ENCODE assay signal across 21 cellular contexts in genomic region chr17:68239967-68240366, GRCh38. TPM values are rescaled to one million over a fixed set of nuclear protein-coding genes. Genes with fewer than 3 reads are reported as not detected.
DNase-seq lines count a peak whose midpoint lies in the region; ATAC-seq and TF ChIP-seq lines count a peak whose summit lies in the region.
"Had no signal": no experiment of that assay in that cellular context is flagged by ENCODE, and none has a peak within 500 bp of the region (broad histone marks: within the 10 kb centered on the region; RNA-seq: fewer than 3 reads in every experiment).

No MANE protein-coding gene starts in this region.

- H3K36me3 ChIP-seq in OCI-LY3 (replicated peaks; ENCODE audit: low read depth, low read length): no peaks in the 10 kb centered on the region
- H3K36me3 ChIP-seq: esophagus muscularis mucosa, HAP-1 had no signal

- ATAC-seq in activated naive CD8-positive, alpha-beta T cell treated with anti-CD3 and anti-CD28 coated beads, Interleukin-2, amount 50 U/mL, for 24 hours: no peak
- no peak for ATAC-seq in stimulated activated naive CD8-positive, alpha-beta T cell treated with anti-CD3 and anti-CD28 coated beads, Interleukin-15, amount 100 ng/mL, for 72 hours

- H3K4me3 Mint-ChIP-seq in activated T-cell treated with anti-CD3 and anti-CD28 coated beads, Interleukin-2, amount 50 U/mL, for 24 hours: peak overlapping the region; percentile 13
- peak overlapping the region; percentile 77 for H3K4me3 Mint-ChIP-seq in activated naive CD8-positive, alpha-beta T cell treated with anti-CD3 and anti-CD28 coated beads, Interleukin-2, amount 50 U/mL, for 24 hours
- H3K4me3 Mint-ChIP-seq in stimulated activated naive CD8-positive, alpha-beta T cell treated with anti-CD3 and anti-CD28 coated beads, Interleukin-15, amount 100 ng/mL, for 72 hours: peak overlapping the region in 1 of 2 donors; percentile 88
- H3K4me3 Mint-ChIP-seq: neural crest cell had no signal

- H3K27ac ChIP-seq in OCI-LY3 (ENCODE audit: low read length): peak overlapping the region; percentile 97
- H3K27ac ChIP-seq: esophagus muscularis mucosa had no signal

- no peaks in the 10 kb centered on the region for H3K9me3 ChIP-seq in OCI-LY3 (ENCODE audit: insufficient read depth, low read length)
- H3K9me3 ChIP-seq: esophagus muscularis mucosa, HAP-1 had no signal

- peak overlapping the region; percentile 87 for H3K9ac ChIP-seq in OCI-LY3 (ENCODE audit: low read length)

- peak overlapping the region; percentile 66; the same call in 1 of the 2 replicates for H3K4me3 ChIP-seq in OCI-LY3 (ENCODE audit: low read length)
- H3K4me3 ChIP-seq: dorsolateral prefrontal cortex, esophagus muscularis mucosa, HAP-1 had no signal

- no peaks in the 10 kb centered on the region for H3K27me3 Mint-ChIP-seq in activated T-cell treated with anti-CD3 and anti-CD28 coated beads, Interleukin-2, amount 50 U/mL, for 24 hours
- no peaks in the 10 kb centered on the region for H3K27me3 Mint-ChIP-seq in activated naive CD8-positive, alpha-beta T cell treated with anti-CD3 and anti-CD28 coated beads, Interleukin-2, amount 50 U/mL, for 24 hours
- H3K27me3 Mint-ChIP-seq in stimulated activated naive CD8-positive, alpha-beta T cell treated with anti-CD3 and anti-CD28 coated beads, Interleukin-15, amount 100 ng/mL, for 72 hours: no peaks in the 10 kb centered on the region

- H4K20me1 ChIP-seq in OCI-LY3 (ENCODE audit: insufficient read depth, low read length): no peaks in the 10 kb centered on the region

- peaks cover 52% of the 10 kb centered on the region for H3K4me1 ChIP-seq in OCI-LY3 (ENCODE audit: low read length)
- H3K4me1 ChIP-seq: esophagus muscularis mucosa, HAP-1 had no signal

- peaks cover 54% of the 10 kb centered on the region for H3K4me1 Mint-ChIP-seq in activated T-cell treated with anti-CD3 and anti-CD28 coated beads, Interleukin-2, amount 50 U/mL, for 24 hours (ENCODE audit: low read depth)
- peaks cover 53% of the 10 kb centered on the region for H3K4me1 Mint-ChIP-seq in activated naive CD8-positive, alpha-beta T cell treated with anti-CD3 and anti-CD28 coated beads, Interleukin-2, amount 50 U/mL, for 24 hours
- H3K4me1 Mint-ChIP-seq in stimulated activated naive CD8-positive, alpha-beta T cell treated with anti-CD3 and anti-CD28 coated beads, Interleukin-15, amount 100 ng/mL, for 72 hours: peaks cover 52% of the 10 kb centered on the region

- no peak overlapping the region for H2AFZ ChIP-seq in OCI-LY3 (ENCODE audit: low read depth, low read length)

- H3K27ac Mint-ChIP-seq in activated T-cell treated with anti-CD3 and anti-CD28 coated beads, Interleukin-2, amount 50 U/mL, for 24 hours: peak overlapping the region; percentile 96
- peak overlapping the region; percentile 94 for H3K27ac Mint-ChIP-seq in activated naive CD8-positive, alpha-beta T cell treated with anti-CD3 and anti-CD28 coated beads, Interleukin-2, amount 50 U/mL, for 24 hours
- peak overlapping the region; percentile 12 to 81 for H3K27ac Mint-ChIP-seq in stimulated activated naive CD8-positive, alpha-beta T cell treated with anti-CD3 and anti-CD28 coated beads, Interleukin-15, amount 100 ng/mL, for 72 hours

- H3K9me3 Mint-ChIP-seq in activated T-cell treated with anti-CD3 and anti-CD28 coated beads, Interleukin-2, amount 50 U/mL, for 24 hours: no peaks in the 10 kb centered on the region
- no peaks in the 10 kb centered on the region for H3K9me3 Mint-ChIP-seq in activated naive CD8-positive, alpha-beta T cell treated with anti-CD3 and anti-CD28 coated beads, Interleukin-2, amount 50 U/mL, for 24 hours
- no peaks in the 10 kb centered on the region for H3K9me3 Mint-ChIP-seq in stimulated activated naive CD8-positive, alpha-beta T cell treated with anti-CD3 and anti-CD28 coated beads, Interleukin-15, amount 100 ng/mL, for 72 hours
- H3K9me3 Mint-ChIP-seq: neural crest cell had no signal

- no peaks in the 10 kb centered on the region for H3K27me3 ChIP-seq in OCI-LY3 (ENCODE audit: low read depth, low read length)
- H3K27me3 ChIP-seq: dorsolateral prefrontal cortex, esophagus muscularis mucosa had no signal

- H3K36me3 Mint-ChIP-seq in activated T-cell treated with anti-CD3 and anti-CD28 coated beads, Interleukin-2, amount 50 U/mL, for 24 hours (ENCODE audit: low read depth): no peaks in the 10 kb centered on the region
- no peaks in the 10 kb centered on the region for H3K36me3 Mint-ChIP-seq in activated naive CD8-positive, alpha-beta T cell treated with anti-CD3 and anti-CD28 coated beads, Interleukin-2, amount 50 U/mL, for 24 hours (ENCODE audit: low read depth)

- DNase-seq in activated T-cell treated with anti-CD3 and anti-CD28 coated beads, Interleukin-2, amount 50 U/mL, for 24 hours: peak; percentile 21
- no peak for DNase-seq in activated T-cell treated with anti-CD3 and anti-CD28 coated beads for 4 hours
- DNase-seq in activated naive CD8-positive, alpha-beta T cell treated with anti-CD3 and anti-CD28 coated beads, Interleukin-2, amount 50 U/mL, for 24 hours: no peak
- no peak for DNase-seq in stimulated activated naive CD8-positive, alpha-beta T cell treated with anti-CD3 and anti-CD28 coated beads, Interleukin-15, amount 100 ng/mL, for 72 hours
- DNase-seq in DMS79 treated with DMSO at 0.1 percent for 48 hours (lab: John Stamatoyannopoulos, UW): no peak
- no peak for DNase-seq in occipital lobe (lab: John Stamatoyannopoulos, UW)
- no peak for DNase-seq in GOT3 (lab: John Stamatoyannopoulos, UW)
- DNase-seq: ACHN; activated CD4-positive, CD25-positive, alpha-beta regulatory T cell treated with anti-CD3 and anti-CD28 coated beads, Interleukin-2, amount 50 U/mL, for 72 hours; activated effector memory CD4-positive, alpha-beta T cell treated with Interleukin-2 at 50 U/mL for 16 hours; Calu3; dorsolateral prefrontal cortex; GDM1; NCI-H1694 treated with DMSO at 0.1 percent for 48 hours; NCI-H446; Right ventricle myocardium superior had no signal

- peak overlapping the region; percentile 87 for H3K4me2 ChIP-seq in OCI-LY3 (ENCODE audit: low read length)

- TF ChIP-seq CTCF in OCI-LY3 (IDR thresholded peaks at IDR 0.05; ENCODE audit: low read depth, low read length): no peak

- H3K79me2 ChIP-seq in OCI-LY3 (ENCODE audit: low read length): peaks cover 3% of the 10 kb centered on the region; the same call in 1 of the 2 replicates

RNA-seq across cellular contexts. Expression of gene AMZ2, which starts 7.9 kb away (rescaled TPM):
- total RNA-seq in occipital lobe: 58.2 TPM

RNA-seq across cellular contexts. Expression of gene SLC16A6, which starts 51.0 kb away (rescaled TPM):
- total RNA-seq in occipital lobe: 3.1 TPM
- total RNA-seq: HT-29 had no signal

RNA-seq across cellular contexts. Expression of gene ARSG, which starts 51.3 kb away (rescaled TPM):
- 4.4 TPM for total RNA-seq in occipital lobe
